ENCODE assay signal across 23 cellular contexts in genomic region chr22:40322818-40323447, GRCh38. TPM values are rescaled to one million over a fixed set of nuclear protein-coding genes. Genes with fewer than 3 reads are reported as not detected.
A peak's percentile ranks its signal among the peaks of the same experiment; 100 is the strongest.
DNase-seq lines count a peak whose midpoint lies in the region; ATAC-seq, FAIRE-seq and TF ChIP-seq lines count a peak whose summit lies in the region.
"Had no signal": no experiment of that assay in that cellular context is flagged by ENCODE, and none has a peak within 500 bp of the region (broad histone marks: within the 10 kb centered on the region; RNA-seq: fewer than 3 reads in every experiment).

No MANE protein-coding gene starts in this region.

- in situ Hi-C loops in K562 (cut with MboI), result no loop called here

- peak; percentile 53 for DNase-seq in activated CD8-positive, alpha-beta memory T cell treated with anti-CD3 and anti-CD28 coated beads for 24 hours
- DNase-seq in activated CD8-positive, alpha-beta memory T cell treated with anti-CD3 and anti-CD28 coated beads, Interleukin-2, amount 50 U/mL, for 4 hours, result no peak
- DNase-seq in Peyer's patch, result no peak
- DNase-seq in K562 (ENCODE audit: extremely low read depth in 1 of 4, low spot score in 3 of 4), result no peak
- no peak for DNase-seq in stimulated activated effector memory CD8-positive, alpha-beta T cell treated with anti-CD3 and anti-CD28 coated beads, Interleukin-12 subunit alpha, Interleukin-12 subunit beta, amount 100 ng/mL, for 72 hours (ENCODE audit: low spot score in 2 of 2)
- DNase-seq in SHP77 treated with DMSO at 0.1 percent for 48 hours (lab: John Stamatoyannopoulos, UW), result no peak
- DNase-seq in GOT3 (lab: John Stamatoyannopoulos, UW), result no peak
- DNase-seq: activated CD4-positive, alpha-beta T cell treated with anti-CD3 and anti-CD28 coated beads, Interleukin-2, amount 50 U/mL, for 48 hours; cortex of kidney; kidney glomerular epithelial cell; NCI-H1105 treated with DMSO at 0.1 percent for 48 hours; NCI-H446 treated with DMSO at 0.1 percent for 48 hours; nucleus accumbens; PC-3; SIG-M5; stimulated activated CD4-positive, alpha-beta T cell treated with anti-CD3 and anti-CD28 coated beads, Interleukin-12 subunit alpha, Interleukin-12 subunit beta, amount 100 ng/mL, for 4 hours; stomach; trophoblast cell had no signal

- H3K9me1 ChIP-seq in K562 (ENCODE audit: control insufficient read depth, insufficient read depth, low read length), result no peaks in the 10 kb centered on the region

- H3K36me3 ChIP-seq in Peyer's patch, result peaks cover 0 to 73% (median 0%) of the 10 kb centered on the region in 3 donors
- H3K36me3 ChIP-seq in K562 (ENCODE audit: control insufficient read depth, insufficient read depth, low read length), result peaks cover 32% of the 10 kb centered on the region; the same call in 2 of the 3 replicates
- H3K36me3 ChIP-seq: breast epithelium had no signal

- no peak for FAIRE-seq in K562 (lab: Jason Lieb, UNC)

- no peak overlapping the region for H3K4me2 ChIP-seq in K562 (ENCODE audit: insufficient read depth, low read length)
- H3K4me2 ChIP-seq: BLaER1 had no signal

- peaks cover 55% of the 10 kb centered on the region for H3K4me1 Mint-ChIP-seq in stimulated activated effector memory CD8-positive, alpha-beta T cell treated with anti-CD3 and anti-CD28 coated beads, Interleukin-12 subunit alpha, Interleukin-12 subunit beta, amount 100 ng/mL, for 72 hours

- H3K36me3 Mint-ChIP-seq in stimulated activated effector memory CD8-positive, alpha-beta T cell treated with anti-CD3 and anti-CD28 coated beads, Interleukin-12 subunit alpha, Interleukin-12 subunit beta, amount 100 ng/mL, for 72 hours, result peaks cover 48% of the 10 kb centered on the region

- POLR2A ChIA-PET in K562 (lab: Yijun Ruan, JAX), result interaction anchor here (0.7 to 1.0 kb wide), 3 partner anchors 15 to 1657 kb away, joined by 3 read pairs; no protein-coding TSS in a partner anchor

- no peaks in the 10 kb centered on the region for H3K79me2 ChIP-seq in K562 (ENCODE audit: control insufficient read depth, insufficient read depth, low read length)

- no peak overlapping the region for H3K9ac ChIP-seq in K562 (ENCODE audit: insufficient read depth in 1 of 2, low read depth in 2 of 2, low read length in 2 of 2)
- H3K9ac ChIP-seq: BLaER1, GM23248 had no signal

- no peak overlapping the region for H3K4me3 ChIP-seq in Peyer's patch
- no peak overlapping the region for H3K4me3 ChIP-seq in K562
- H3K4me3 ChIP-seq: BLaER1, breast epithelium, GM23248, stomach had no signal

- no peaks in the 10 kb centered on the region for H3K9me3 Mint-ChIP-seq in stimulated activated effector memory CD8-positive, alpha-beta T cell treated with anti-CD3 and anti-CD28 coated beads, Interleukin-12 subunit alpha, Interleukin-12 subunit beta, amount 100 ng/mL, for 72 hours
- H3K9me3 Mint-ChIP-seq: activated T-helper 17 cell treated with anti-CD3 and anti-CD28 coated beads, Interleukin-2, amount 50 U/mL, for 72 hours had no signal

- no peak overlapping the region for H2AFZ ChIP-seq in K562 (ENCODE audit: low read depth, low read length)
- H2AFZ ChIP-seq: GM23248 had no signal

- H4K20me1 ChIP-seq in K562 (replicated peaks; ENCODE audit: control insufficient read depth, insufficient read depth, low read length), result no peaks in the 10 kb centered on the region; the same call in 1 of the 2 replicates
- H4K20me1 ChIP-seq: BLaER1 had no signal

- CTCF ChIA-PET in K562 (lab: Yijun Ruan, JAX; ENCODE audit: low intra/inter-chr PET ratio), result no interaction called here

- H3K9me3 ChIP-seq in Peyer's patch (no peaks in the 10 kb centered on the region), K562 (replicated peaks; ENCODE audit: control insufficient read depth, insufficient read depth, low read depth, low read length) (no peaks in the 10 kb centered on the region)
- H3K9me3 ChIP-seq: BLaER1, breast epithelium, stomach had no signal

- H3K4me1 ChIP-seq in Peyer's patch, result peaks cover 0 to 8% (median 0%) of the 10 kb centered on the region in 4 donors
- peaks cover 12 to 18% of the 10 kb centered on the region in 2 experiments; a peak in 4 of 5 replicates for H3K4me1 ChIP-seq in K562 (replicated peaks in 1 of 2; ENCODE audit: control insufficient read depth in 2 of 2, insufficient read depth in 2 of 2, low read length in 2 of 2)
- H3K4me1 ChIP-seq: breast epithelium had no signal

- WGBS in K562 (ENCODE audit: insufficient coverage, low coverage, missing lambda C conversion rate), result 60% methylated on average over 6 of the region's 17 CpGs

- TF ChIP-seq RAD21 in K562 (CRISPR knock-in tag; conservative IDR thresholded peaks at IDR 0.05 in 1 of 2, IDR thresholded peaks at IDR 0.05 in 1 of 2), result no peak

- H3K4me3 Mint-ChIP-seq in stimulated activated effector memory CD8-positive, alpha-beta T cell treated with anti-CD3 and anti-CD28 coated beads, Interleukin-12 subunit alpha, Interleukin-12 subunit beta, amount 100 ng/mL, for 72 hours, result no peak overlapping the region

- H3K27me3 ChIP-seq in Peyer's patch (no peaks in the 10 kb centered on the region), K562 (ENCODE audit: control insufficient read depth in 2 of 2, insufficient read depth in 2 of 2, low read length in 2 of 2) (no peaks in the 10 kb centered on the region)
- H3K27me3 ChIP-seq: BLaER1, breast epithelium, stomach had no signal

- no peak for TF ChIP-seq CTCF in Peyer's patch (IDR thresholded peaks at IDR 0.05)
- TF ChIP-seq CTCF in K562 (IDR thresholded peaks at IDR 0.05 in 2 of 3, conservative IDR thresholded peaks at IDR 0.05 in 1 of 3; ENCODE audit: insufficient read depth in 2 of 3, low read depth in 1 of 3, low read length in 3 of 3), result no peak

- no TSS peak for BruUV-seq in K562 (replicated peaks; lab: Mats Ljungman, UMichigan)

- H3K27ac ChIP-seq in Peyer's patch, result peak overlapping the region in 3 of 4 donors; percentile 10 to 71 (median 60)
- H3K27ac ChIP-seq in K562 (ENCODE audit: extremely low read depth, low read depth, low read length), result no peak overlapping the region
- H3K27ac ChIP-seq: BLaER1, breast epithelium, GM23248 had no signal

- TF ChIP-seq EP300 in K562 (IDR thresholded peaks at IDR 0.05; ENCODE audit: low read length), result no peak

- intact Hi-C loops in K562 (cut with micrococcal nuclease), result no loop called here

- TF ChIP-seq POLR2A in Peyer's patch (IDR thresholded peaks at IDR 0.05), result no peak
- TF ChIP-seq POLR2A in K562 (conservative IDR thresholded peaks at IDR 0.05), result no peak

- ATAC-seq in K562, result no peak
- no peak for ATAC-seq in stimulated activated effector memory CD8-positive, alpha-beta T cell treated with anti-CD3 and anti-CD28 coated beads, Interleukin-12 subunit alpha, Interleukin-12 subunit beta, amount 100 ng/mL, for 72 hours
- no peak for ATAC-seq in HG03521 (IDR thresholded peaks at IDR 0.05; ENCODE audit: unreplicated experiment)
- ATAC-seq: activated T-helper 17 cell treated with anti-CD3 and anti-CD28 coated beads, Interleukin-2, amount 50 U/mL, for 72 hours; PC-3 had no signal

- H3K27ac Mint-ChIP-seq in stimulated activated effector memory CD8-positive, alpha-beta T cell treated with anti-CD3 and anti-CD28 coated beads, Interleukin-12 subunit alpha, Interleukin-12 subunit beta, amount 100 ng/mL, for 72 hours, result peak overlapping the region; percentile 29

TF ChIP-seq in K562, 482 proteins besides CTCF, POLR2A, EP300 and RAD21 (continues in another document):
- TF ChIP-seq ZNF668 (CRISPR knock-in tag; IDR thresholded peaks at IDR 0.05), result no peak

RNA-seq across cellular contexts. Expression of gene ADSL, which starts 23.4 kb away (rescaled TPM):
- total RNA-seq in Peyer's patch (100 to 1,000 TPM in 1 of 4 donors, 10 to 100 TPM in 3; 32.2 to 163 (median 37.4) TPM), K562 (2014; rRNA removed) (141 and 164 TPM in 2 replicates), K562 (2014; rRNA removed; fragmentation: Illumina TruSeq; extraction: Trizol) (146 and 148 TPM in 2 replicates), K562 (2015; rRNA removed; fragmentation: Illumina TruSeq; extraction: Trizol) (112 TPM in 2 replicates), K562 (2021) (124 and 132 TPM in 2 replicates)
- 102 and 121 TPM in 2 replicates for total RNA-seq in K562 (2011; cell fraction: chromatin; rRNA removed; ENCODE audit: low replicate concordance)
- 77.6 and 87.6 TPM in 2 replicates for total RNA-seq in K562 (2011; cell fraction: nucleolus; rRNA removed)
- total RNA-seq in K562 (2011; cell fraction: nucleoplasm; rRNA removed), result 95.9 and 126 TPM in 2 replicates
- polyA plus RNA-seq in K562 (2011; rRNA removed) (149 and 192 TPM in 2 replicates), K562 (2014; fragmentation: Illumina TruSeq; extraction: Trizol) (136 and 137 TPM in 2 replicates), K562 (2014; fragmentation: Nextera tagmentation; extraction: Ambion mirVana) (100 to 1,000 TPM; 278 to 322 TPM), K562 (2014; rRNA removed) (132 and 155 TPM in 2 replicates)
- polyA plus RNA-seq in K562 (2011; cell fraction: cytosol; rRNA removed), result 157 and 182 TPM in 2 replicates
- polyA plus RNA-seq in K562 (2011; cell fraction: nucleus; rRNA removed), result 102 and 109 TPM in 2 replicates
- 114 and 139 TPM in 2 replicates for polyA plus RNA-seq in K562 (2012)
- 209 and 296 TPM in 2 replicates for polyA minus RNA-seq in K562 (2011; rRNA and poly(A)+ RNA removed)
- 53.1 and 73.1 TPM in 2 replicates for polyA minus RNA-seq in K562 (2011; cell fraction: cytosol; rRNA and poly(A)+ RNA removed)
- 32.4 and 51.3 TPM in 2 replicates for polyA minus RNA-seq in K562 (2011; cell fraction: nucleus; rRNA and poly(A)+ RNA removed)

RNA-seq across cellular contexts. Expression of gene SGSM3, which starts 47.5 kb away (rescaled TPM):
- total RNA-seq in Peyer's patch (100 to 1,000 TPM in 3 of 4 donors, 10 to 100 TPM in 1; 82.0 to 268 (median 159) TPM), K562 (2014; rRNA removed) (32.9 and 52.2 TPM in 2 replicates), K562 (2014; rRNA removed; fragmentation: Illumina TruSeq; extraction: Trizol) (6.8 and 10.0 TPM in 2 replicates), K562 (2015; rRNA removed; fragmentation: Illumina TruSeq; extraction: Trizol) (20.5 and 24.1 TPM in 2 replicates), K562 (2021) (48.1 and 50.7 TPM in 2 replicates)
- 101 and 295 TPM in 2 replicates for total RNA-seq in K562 (2011; cell fraction: chromatin; rRNA removed; ENCODE audit: low replicate concordance)
- 237 and 267 TPM in 2 replicates for total RNA-seq in K562 (2011; cell fraction: nucleolus; rRNA removed)
- total RNA-seq in K562 (2011; cell fraction: nucleoplasm; rRNA removed), result 125 and 151 TPM in 2 replicates
- polyA plus RNA-seq in K562 (2011; rRNA removed) (35.3 and 61.3 TPM in 2 replicates), K562 (2014; fragmentation: Illumina TruSeq; extraction: Trizol) (18.0 and 34.2 TPM in 2 replicates), K562 (2014; fragmentation: Nextera tagmentation; extraction: Ambion mirVana) (1 to 10 TPM; 1.5 to 2.1 TPM), K562 (2014; rRNA removed) (55.4 and 56.2 TPM in 2 replicates)
- 39.4 and 58.7 TPM in 2 replicates for polyA plus RNA-seq in K562 (2011; cell fraction: cytosol; rRNA removed)
- 468 and 514 TPM in 2 replicates for polyA plus RNA-seq in K562 (2011; cell fraction: nucleus; rRNA removed)
- 33.7 and 58.5 TPM in 2 replicates for polyA plus RNA-seq in K562 (2012)
- 10.6 and 13.6 TPM in 2 replicates for polyA minus RNA-seq in K562 (2011; rRNA and poly(A)+ RNA removed)
- 14.8 and 19.9 TPM in 2 replicates for polyA minus RNA-seq in K562 (2011; cell fraction: cytosol; rRNA and poly(A)+ RNA removed)
- polyA minus RNA-seq in K562 (2011; cell fraction: nucleus; rRNA and poly(A)+ RNA removed), result 48.9 and 74.2 TPM in 2 replicates
